17 cellular contexts compared by ENCODE assay signal in genomic region chr13:72186730-72187422, GRCh38.
DNase-seq lines count a peak whose midpoint lies in the region; ATAC-seq and TF ChIP-seq lines count a peak whose summit lies in the region.
"Had no signal": no experiment of that assay in that cellular context is flagged by ENCODE, and none has a peak within 500 bp of the region (broad histone marks: within the 10 kb centered on the region; RNA-seq: fewer than 3 reads in every experiment).

No MANE protein-coding gene starts in this region.

- no peak overlapping the region for H2AK5ac ChIP-seq in neuronal stem cell (ENCODE audit: low read depth, low read length)

- intact Hi-C loops in right cardiac atrium (cut with DNase I), result no loop called here
- intact Hi-C loops in activated CD4-positive, alpha-beta memory T cell treated with anti-CD3 and anti-CD28 coated beads for 36 hours (cut with micrococcal nuclease), result no loop called here

- no peaks in the 10 kb centered on the region for H3K79me1 ChIP-seq in neuronal stem cell (ENCODE audit: low read depth, low read length)

- peak overlapping the region; percentile 4 for H2AFZ ChIP-seq in neuronal stem cell (ENCODE audit: low read length)
- H2AFZ ChIP-seq: GM23248 had no signal

- no peak overlapping the region for H2BK5ac ChIP-seq in neuronal stem cell (ENCODE audit: low read length)

- no peak overlapping the region for H3K9ac ChIP-seq in neuronal stem cell (ENCODE audit: low read depth, low read length, poor library complexity)
- H3K9ac ChIP-seq: GM23248 had no signal

- H3K4me1 ChIP-seq in neuronal stem cell (ENCODE audit: control insufficient read depth in 2 of 2, insufficient read depth in 1 of 2, low read depth in 1 of 2, low read length in 2 of 2) (no peaks in the 10 kb centered on the region), right cardiac atrium (ENCODE audit: control insufficient read depth, insufficient read depth, low read length) (no peaks in the 10 kb centered on the region)

- no peak overlapping the region for H3K27ac Mint-ChIP-seq in activated CD4-positive, alpha-beta memory T cell treated with anti-CD3 and anti-CD28 coated beads for 36 hours
- H3K27ac Mint-ChIP-seq: CD4-positive, alpha-beta T cell had no signal

- no peak overlapping the region for H3K4ac ChIP-seq in neuronal stem cell (ENCODE audit: low read length)

- TF ChIP-seq CTCF in C4-2B (conservative IDR thresholded peaks at IDR 0.05) (no peak), LNCaP clone FGC (IDR thresholded peaks at IDR 0.05; ENCODE audit: control insufficient read depth, extremely low read depth, insufficient read depth) (no peak), epithelial cell of esophagus (IDR thresholded peaks at IDR 0.05; ENCODE audit: insufficient read depth, low read depth, low read length, missing control alignments) (no peak)

- H3K4me1 Mint-ChIP-seq in activated CD4-positive, alpha-beta memory T cell treated with anti-CD3 and anti-CD28 coated beads for 36 hours (ENCODE audit: low read depth), result no peaks in the 10 kb centered on the region

- H3K9me3 ChIP-seq in neuronal stem cell (replicated peaks in 1 of 2; ENCODE audit: control insufficient read depth in 2 of 2, insufficient read depth in 1 of 2, low read depth in 1 of 2, low read length in 2 of 2) (no peaks in the 10 kb centered on the region), right cardiac atrium (ENCODE audit: control insufficient read depth, low read length) (no peaks in the 10 kb centered on the region)

- peak; percentile 78 for DNase-seq in LNCaP clone FGC (ENCODE audit: low read depth)
- peak; percentile 74 for DNase-seq in epithelial cell of esophagus (ENCODE audit: low read depth)
- DNase-seq in neuronal stem cell (ENCODE audit: low spot score), result no peak
- no peak for DNase-seq in right cardiac atrium
- DNase-seq in Kasumi-1 (lab: John Stamatoyannopoulos, UW), result no peak
- no peak for DNase-seq in activated CD4-positive, alpha-beta memory T cell treated with anti-CD3 and anti-CD28 coated beads for 36 hours
- DNase-seq: CD4-positive, alpha-beta T cell; GF-D8; GM23248; Karpas-422; NCI-H1436; NCI-H2081 treated with DMSO at 0.1 percent for 48 hours; NCI-H2227 treated with DMSO at 0.1 percent for 48 hours; NCI-H524 treated with DMSO at 0.1 percent for 48 hours had no signal

- CTCF ChIA-PET in activated CD4-positive, alpha-beta memory T cell treated with anti-CD3 and anti-CD28 coated beads for 36 hours (lab: Charles Lee), result no interaction called here

- H3K4me2 ChIP-seq in neuronal stem cell (ENCODE audit: insufficient read depth, low read length, poor library complexity, severe bottlenecking), result no peak overlapping the region

- peak overlapping the region; percentile 61; the same call in 1 of the 2 replicates for H3K27ac ChIP-seq in C4-2B
- no peak overlapping the region for H3K27ac ChIP-seq in neuronal stem cell (replicated peaks; ENCODE audit: low read length)
- no peak overlapping the region for H3K27ac ChIP-seq in right cardiac atrium (ENCODE audit: low read length)
- H3K27ac ChIP-seq: GM23248 had no signal

- no peaks in the 10 kb centered on the region for H3K36me3 ChIP-seq in neuronal stem cell (replicated peaks in 1 of 2; ENCODE audit: control insufficient read depth in 2 of 2, insufficient read depth in 2 of 2, low read length in 2 of 2)

- H4K8ac ChIP-seq in neuronal stem cell (ENCODE audit: low read depth, low read length), result no peak overlapping the region

- H3K4me3 Mint-ChIP-seq in activated CD4-positive, alpha-beta memory T cell treated with anti-CD3 and anti-CD28 coated beads for 36 hours, result no peak overlapping the region
- H3K4me3 Mint-ChIP-seq: CD4-positive, alpha-beta T cell had no signal

- H4K91ac ChIP-seq in neuronal stem cell (ENCODE audit: low read depth, low read length, poor library complexity), result no peak overlapping the region

- H3K9me3 Mint-ChIP-seq in activated CD4-positive, alpha-beta memory T cell treated with anti-CD3 and anti-CD28 coated beads for 36 hours, result peaks cover 3% of the 10 kb centered on the region

- H2BK15ac ChIP-seq in neuronal stem cell (ENCODE audit: low read length), result no peak overlapping the region

- ATAC-seq in right cardiac atrium (no peak), HG03432 (IDR thresholded peaks at IDR 0.05; ENCODE audit: unreplicated experiment) (no peak)
- ATAC-seq: HCT116 had no signal

- no CpG with 5 or more reads among the region's 7 CpGs for WGBS in neuronal stem cell (ENCODE audit: extremely low coverage in 2 of 2, insufficient read length in 2 of 2, insufficient replicate concordance in 1 of 2), 2 donors
- 40% methylated on average over 7 of the region's 7 CpGs for WGBS in right cardiac atrium

- no peak overlapping the region for H3K23ac ChIP-seq in neuronal stem cell (ENCODE audit: low read depth, low read length, poor library complexity)

- no peak overlapping the region for H3K14ac ChIP-seq in neuronal stem cell (ENCODE audit: low read length)

- no peak overlapping the region for H2BK120ac ChIP-seq in neuronal stem cell (ENCODE audit: low read depth, low read length)

- H3K36me3 Mint-ChIP-seq in activated CD4-positive, alpha-beta memory T cell treated with anti-CD3 and anti-CD28 coated beads for 36 hours, result no peaks in the 10 kb centered on the region

- no peaks in the 10 kb centered on the region for H3K27me3 Mint-ChIP-seq in activated CD4-positive, alpha-beta memory T cell treated with anti-CD3 and anti-CD28 coated beads for 36 hours
- H3K27me3 Mint-ChIP-seq: CD4-positive, alpha-beta T cell had no signal

- no peak overlapping the region for H3K4me3 ChIP-seq in LNCaP clone FGC (ENCODE audit: low read depth, low read length)
- no peak overlapping the region for H3K4me3 ChIP-seq in epithelial cell of esophagus (ENCODE audit: low read length)
- no peak overlapping the region for H3K4me3 ChIP-seq in neuronal stem cell (ENCODE audit: low read length in 2 of 2)
- no peak overlapping the region for H3K4me3 ChIP-seq in right cardiac atrium (ENCODE audit: low read length)
- H3K4me3 ChIP-seq: GM23248 had no signal

- no peak overlapping the region for H3K18ac ChIP-seq in neuronal stem cell (ENCODE audit: low read length)

- POLR2A ChIA-PET in activated CD4-positive, alpha-beta memory T cell treated with anti-CD3 and anti-CD28 coated beads for 36 hours (lab: Charles Lee), result no interaction called here

- H2BK12ac ChIP-seq in neuronal stem cell (ENCODE audit: low read length), result no peak overlapping the region

- H3K27me3 ChIP-seq in neuronal stem cell (ENCODE audit: control insufficient read depth in 3 of 3, insufficient read depth in 3 of 3, low read depth in 1 of 3, low read length in 3 of 3) (no peaks in the 10 kb centered on the region), right cardiac atrium (ENCODE audit: control insufficient read depth, insufficient read depth) (no peaks in the 10 kb centered on the region)

Comparison
In these comparisons a context has a peak if more than half of its experiments do, and no peak if none do; other contexts are left out.
1. DNase-seq: peak in LNCaP clone FGC (single experiment) and epithelial cell of esophagus (single experiment); none in neuronal stem cell (single experiment), right cardiac atrium (0 of 3), Kasumi-1 (0 of 2) and activated CD4-positive, alpha-beta memory T cell treated with anti-CD3 and anti-CD28 coated beads for 36 hours (single experiment).